In genomic region chr15:100205549-100206295, GRCh38 we compare ENCODE assay signal across 22 cellular contexts.
DNase-seq lines count a peak whose midpoint lies in the region; ATAC-seq and FAIRE-seq lines count a peak whose summit lies in the region.
"Had no signal": no experiment of that assay in that cellular context is flagged by ENCODE, and none has a peak within 500 bp of the region (broad histone marks: within the 10 kb centered on the region; RNA-seq: fewer than 3 reads in every experiment).

No MANE protein-coding gene starts in this region.

- H3K4me2 ChIP-seq in BLaER1, result peak overlapping the region; percentile 58

- H3K27ac ChIP-seq in BLaER1 (no peak overlapping the region), small intestine (ENCODE audit: low read depth in 1 of 2, low read length in 1 of 2) (no peak overlapping the region)

- FAIRE-seq in small intestine (lab: Jason Lieb, UNC), result no peak
- FAIRE-seq: GM19239, HepG2 had no signal

- H3K9me3 ChIP-seq in BLaER1 (peaks cover 12% of the 10 kb centered on the region), small intestine (ENCODE audit: control insufficient read depth, low read depth) (no peaks in the 10 kb centered on the region)
- H3K9me3 ChIP-seq: Peyer's patch had no signal

- no peaks in the 10 kb centered on the region for H3K9me3 Mint-ChIP-seq in stimulated activated memory B cell treated with anti-CD40 and anti-IgM and Interleukin-4, amounts not matched to agents 10 μg/mL and 1 μg/mL and 100 μg/mL, for 72 hours
- H3K9me3 Mint-ChIP-seq: CD4-positive, alpha-beta T cell had no signal

- ATAC-seq in left colon, result peak; percentile 83
- no peak for ATAC-seq in stimulated activated memory B cell treated with anti-CD40 and anti-IgM and Interleukin-4, amounts not matched to agents 10 μg/mL and 1 μg/mL and 100 μg/mL, for 72 hours
- no peak for ATAC-seq in HG03175 (IDR thresholded peaks at IDR 0.05; ENCODE audit: unreplicated experiment)
- ATAC-seq: HepG2, Right ventricle myocardium inferior had no signal

- no peak overlapping the region for H3K27ac Mint-ChIP-seq in stimulated activated memory B cell treated with anti-CD40 and anti-IgM and Interleukin-4, amounts not matched to agents 10 μg/mL and 1 μg/mL and 100 μg/mL, for 72 hours
- H3K27ac Mint-ChIP-seq: CD4-positive, alpha-beta T cell had no signal

- peaks cover 33% of the 10 kb centered on the region for H3K27me3 Mint-ChIP-seq in stimulated activated memory B cell treated with anti-CD40 and anti-IgM and Interleukin-4, amounts not matched to agents 10 μg/mL and 1 μg/mL and 100 μg/mL, for 72 hours
- H3K27me3 Mint-ChIP-seq: CD4-positive, alpha-beta T cell had no signal

- no peak overlapping the region for H3K9ac ChIP-seq in BLaER1

- intact Hi-C loops in left colon (cut with DNase I, micrococcal nuclease), result no loop called here
- intact Hi-C loops in posterior cingulate gyrus (cut with DNase I), result no loop called here

- H3K4me1 Mint-ChIP-seq in stimulated activated memory B cell treated with anti-CD40 and anti-IgM and Interleukin-4, amounts not matched to agents 10 μg/mL and 1 μg/mL and 100 μg/mL, for 72 hours, result peaks cover 7% of the 10 kb centered on the region

- peaks cover 43% of the 10 kb centered on the region for H3K4me1 ChIP-seq in BLaER1
- peaks cover 0 to 3% of the 10 kb centered on the region in 2 donors for H3K4me1 ChIP-seq in small intestine (ENCODE audit: control insufficient read depth in 2 of 2, insufficient read depth in 1 of 2, low read depth in 1 of 2, low read length in 1 of 2)

- H3K4me3 ChIP-seq in BLaER1, result no peak overlapping the region
- no peak overlapping the region for H3K4me3 ChIP-seq in small intestine (ENCODE audit: low read depth in 1 of 2, low read length in 2 of 2)
- H3K4me3 ChIP-seq: Peyer's patch had no signal

- 34 to 72% (median 44%) methylated on average over 17 of the region's 17 CpGs for WGBS in small intestine, 3 donors

- H4K20me1 ChIP-seq in BLaER1, result no peaks in the 10 kb centered on the region

- DNase-seq in SW480 (ENCODE audit: low spot score) (peak; percentile 31), left colon (peak; percentile 59 to 64), small intestine (peak; percentile 21), mucosa of gallbladder (ENCODE audit: low spot score) (no peak), posterior cingulate gyrus (no peak)
- DNase-seq: 8988T; CD4-positive, alpha-beta T cell; DMS153; GDM1; KG1; NCI-H1105 treated with DMSO at 0.1 percent for 48 hours; NCI-H1694; NCI-H2081 treated with DMSO at 0.1 percent for 48 hours; NCI-H446 treated with DMSO at 0.1 percent for 48 hours; NCI-H69 had no signal

- H3K36me3 Mint-ChIP-seq in stimulated activated memory B cell treated with anti-CD40 and anti-IgM and Interleukin-4, amounts not matched to agents 10 μg/mL and 1 μg/mL and 100 μg/mL, for 72 hours, result no peaks in the 10 kb centered on the region

- H3K36me3 ChIP-seq in BLaER1, result no peaks in the 10 kb centered on the region
- no peaks in the 10 kb centered on the region for H3K36me3 ChIP-seq in small intestine (ENCODE audit: control insufficient read depth in 2 of 2, insufficient read depth in 2 of 2, low read length in 2 of 2)
- H3K36me3 ChIP-seq: Peyer's patch had no signal

- H3K27me3 ChIP-seq in BLaER1 (no peaks in the 10 kb centered on the region), small intestine (ENCODE audit: control insufficient read depth in 2 of 2, insufficient read depth in 2 of 2, low read length in 2 of 2) (no peaks in the 10 kb centered on the region)
- H3K27me3 ChIP-seq: Peyer's patch had no signal

- H3K4me3 Mint-ChIP-seq in stimulated activated memory B cell treated with anti-CD40 and anti-IgM and Interleukin-4, amounts not matched to agents 10 μg/mL and 1 μg/mL and 100 μg/mL, for 72 hours, result no peak overlapping the region
- H3K4me3 Mint-ChIP-seq: CD4-positive, alpha-beta T cell had no signal

Comparison
In these comparisons a context has a peak if more than half of its experiments do, and no peak if none do; other contexts are left out.
1. DNase-seq: peak in SW480 (single experiment), left colon (2 of 2) and small intestine (single experiment); none in mucosa of gallbladder (single experiment) and posterior cingulate gyrus (0 of 10).